In the genomic region with DNA sequence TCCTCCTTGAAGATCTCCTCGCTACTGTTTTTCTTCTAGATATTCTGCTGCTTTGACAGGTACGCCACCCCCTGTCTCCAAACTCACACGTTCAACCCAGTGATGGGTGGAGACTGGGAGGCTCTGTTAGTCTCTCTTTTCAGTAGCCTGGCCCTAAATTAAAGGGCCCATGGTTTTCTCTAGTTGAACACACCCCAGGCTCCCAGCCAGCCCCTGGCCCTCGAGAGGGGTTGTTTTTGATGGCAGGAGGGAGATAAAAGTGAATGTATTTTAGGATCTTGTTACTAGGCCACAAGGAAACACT, we compare ENCODE assay signal across 16 cellular contexts. TPM values are rescaled to one million over a fixed set of nuclear protein-coding genes. Genes with fewer than 3 reads are reported as not detected.
DNase-seq lines count a peak whose midpoint lies in the region; ATAC-seq and TF ChIP-seq lines count a peak whose summit lies in the region.
"Had no signal": no experiment of that assay in that cellular context is flagged by ENCODE, and none has a peak within 500 bp of the region (broad histone marks: within the 10 kb centered on the region; RNA-seq: fewer than 3 reads in every experiment).

No MANE protein-coding gene starts in this region.

- H3K27ac ChIP-seq in HEK293 (ENCODE audit: extremely low read depth, low read depth, low read length) (peak overlapping the region; percentile 51; the same call in 1 of the 2 replicates), esophagus squamous epithelium (peak overlapping the region in 3 of 4 donors; percentile 37 to 72 (median 67)), right lobe of liver (peak overlapping the region; percentile 81 to 97 (median 88)), parathyroid adenoma (no peak overlapping the region)

- H3K36me3 ChIP-seq in HEK293 (ENCODE audit: control insufficient read depth in 2 of 2, insufficient read depth in 1 of 2, low read length in 2 of 2) (no peaks in the 10 kb centered on the region), esophagus squamous epithelium (no peaks in the 10 kb centered on the region), right lobe of liver (no peaks in the 10 kb centered on the region), parathyroid adenoma (ENCODE audit: control insufficient read depth, insufficient read depth, low read length) (no peaks in the 10 kb centered on the region)
- H3K36me3 ChIP-seq: BE2C, HAP-1 had no signal

- no peak overlapping the region for H3K4me2 ChIP-seq in parathyroid adenoma (ENCODE audit: low read length)

- no peak overlapping the region for H3K9ac ChIP-seq in parathyroid adenoma

- no peak for DNase-seq in esophagus squamous epithelium (lab: John Stamatoyannopoulos, UW)
- peak in 1 of 3 donors; percentile 71 for DNase-seq in right lobe of liver
- DNase-seq in kidney glomerular epithelial cell (lab: John Stamatoyannopoulos, UW): no peak
- DNase-seq: BE2C; CD8-positive, alpha-beta T cell; COR-L47; DMS153; DND-41; GDM1; HFFc6 had no signal

- intact Hi-C loops in esophagus squamous epithelium (cut with DNase I) (loop anchor here (10.0 kb wide), 2 partner anchors 203 to 423 kb away; no protein-coding TSS in a partner anchor), right lobe of liver (cut with DNase I) (no loop called here)

- H3K4me3 ChIP-seq in HEK293 (ENCODE audit: low read depth, low read length) (no peak overlapping the region), esophagus squamous epithelium (no peak overlapping the region), right lobe of liver (peak overlapping the region in 2 of 3 donors; percentile 36 to 37), parathyroid adenoma (ENCODE audit: low read depth, low read length) (no peak overlapping the region)
- H3K4me3 ChIP-seq: HAP-1 had no signal

- CTCF ChIA-PET in HEK293 (lab: Yijun Ruan, JAX): interaction anchor here (0.5 to 4.9 kb wide), 7 partner anchors 9 to 488 kb away, joined by 3 to 36 read pairs (median 4); no protein-coding TSS in a partner anchor

- H3K4me1 ChIP-seq in HEK293 (ENCODE audit: control insufficient read depth, insufficient read depth, low read length) (peaks cover 34% of the 10 kb centered on the region), esophagus squamous epithelium (peaks cover 3 to 39% (median 9%) of the 10 kb centered on the region in 3 donors), right lobe of liver (peaks cover 0 to 27% (median 9%) of the 10 kb centered on the region in 4 donors), parathyroid adenoma (peaks cover 8% of the 10 kb centered on the region)
- H3K4me1 ChIP-seq: BE2C, HAP-1 had no signal

- TF ChIP-seq POLR2A in esophagus squamous epithelium (IDR thresholded peaks at IDR 0.05): no peak
- TF ChIP-seq POLR2A in right lobe of liver (IDR thresholded peaks at IDR 0.05): no peak

- H2AFZ ChIP-seq in parathyroid adenoma: peak overlapping the region; percentile 53

- H3K9me3 ChIP-seq in HEK293 (ENCODE audit: control insufficient read depth, insufficient read depth, low read depth, low read length) (no peaks in the 10 kb centered on the region), esophagus squamous epithelium (no peaks in the 10 kb centered on the region), right lobe of liver (no peaks in the 10 kb centered on the region), parathyroid adenoma (ENCODE audit: control insufficient read depth, low read length) (no peaks in the 10 kb centered on the region)
- H3K9me3 ChIP-seq: BE2C, HAP-1 had no signal

- H3K79me2 ChIP-seq in parathyroid adenoma: no peaks in the 10 kb centered on the region

- 29 to 31% methylated on average over 4 of the region's 4 CpGs for WGBS in esophagus squamous epithelium, 2 donors
- 23% methylated on average over 4 of the region's 4 CpGs for WGBS in right lobe of liver (ENCODE audit: insufficient coverage, low coverage, low lambda C conversion rate, missing lambda C conversion rate)

- POLR2A ChIA-PET in HEK293 (lab: Yijun Ruan, JAX): no interaction called here

- TF ChIP-seq CTCF in HEK293 (tag by site-specific recombination; IDR thresholded peaks at IDR 0.05) (no peak), esophagus squamous epithelium (IDR thresholded peaks at IDR 0.05) (peak in 2 of 6 experiments; percentile 12 to 17), right lobe of liver (IDR thresholded peaks at IDR 0.05) (peak in 1 of 4 donors; percentile 11), parathyroid adenoma (IDR thresholded peaks at IDR 0.05) (no peak)

- no peaks in the 10 kb centered on the region for H3K27me3 ChIP-seq in esophagus squamous epithelium
- H3K27me3 ChIP-seq in right lobe of liver: no peaks in the 10 kb centered on the region
- H3K27me3 ChIP-seq in parathyroid adenoma (ENCODE audit: control insufficient read depth, insufficient read depth, low read length): no peaks in the 10 kb centered on the region

- peak; percentile 53 to 71 (median 60) for ATAC-seq in right lobe of liver
- ATAC-seq in HG02938 (IDR thresholded peaks at IDR 0.05; ENCODE audit: unreplicated experiment): no peak
- ATAC-seq in HG03378 (IDR thresholded peaks at IDR 0.05; ENCODE audit: unreplicated experiment): no peak
- ATAC-seq: CD8-positive, alpha-beta T cell had no signal

TF ChIP-seq in HEK293, 187 proteins besides CTCF, POLR2A, EP300 and RAD21:
- 0 out of 2 replicates have a peak, but pooled peaks have one; percentile 17 for TF ChIP-seq SP3 (tag by site-specific recombination; IDR thresholded peaks at IDR 0.05)
- no peak for TF ChIP-seq WT1 (tag by site-specific recombination; IDR thresholded peaks at IDR 0.05)

RNA-seq across cellular contexts. Expression of a gene that starts 21.6 kb away (rescaled TPM):
- total RNA-seq in esophagus squamous epithelium: not detected
- total RNA-seq in right lobe of liver: 10 to 100 TPM in 4 of 6 experiments, 1 to 10 TPM in 2; 9.3 to 16.7 (median 13.0) TPM
- total RNA-seq: CD8-positive, alpha-beta T cell; H1 had no signal

Comparison
In these comparisons a context has a peak if more than half of its experiments do, and no peak if none do; other contexts are left out.
1. H3K4me3 ChIP-seq: peak in right lobe of liver (2 of 3); none in HEK293 (single experiment), esophagus squamous epithelium (0 of 4) and parathyroid adenoma (single experiment).
2. ATAC-seq: peak in right lobe of liver (4 of 4); none in HG02938 (single experiment) and HG03378 (single experiment).
3. RNA of a gene that starts 21.6 kb away (total RNA-seq): 9.3 to 16.7 TPM in right lobe of liver; not detected in esophagus squamous epithelium; every median in the first group is over 10 times any median in the second.